Comparison of ENCODE assay signal across 8 cellular contexts in genomic region chr3:49663831-49664230, GRCh38. TPM values are rescaled to one million over a fixed set of nuclear protein-coding genes. Genes with fewer than 3 reads are reported as not detected.
"Had no signal": no experiment of that assay in that cellular context is flagged by ENCODE, and none has a peak within 500 bp of the region (broad histone marks: within the 10 kb centered on the region; RNA-seq: fewer than 3 reads in every experiment).

No MANE protein-coding gene starts in this region.

- H3K4me3 ChIP-seq: GM23248, HAP-1, K562 had no signal

- DNase-seq: GM23248, GOT3, H7, IMR-90 had no signal

- H3K4me1 ChIP-seq: HAP-1 had no signal

- ATAC-seq: HCT116, K562 had no signal

- H3K9me3 ChIP-seq: HAP-1 had no signal

- H3K27ac ChIP-seq: GM23248 had no signal

- H3K36me3 ChIP-seq: HAP-1 had no signal

RNA-seq across cellular contexts. Expression of gene AMIGO3, which starts 55.7 kb away (rescaled TPM):
- total RNA-seq: GM23248, H4, IMR-90 had no signal
